1 cellular context compared by ENCODE assay signal in the genomic region with DNA sequence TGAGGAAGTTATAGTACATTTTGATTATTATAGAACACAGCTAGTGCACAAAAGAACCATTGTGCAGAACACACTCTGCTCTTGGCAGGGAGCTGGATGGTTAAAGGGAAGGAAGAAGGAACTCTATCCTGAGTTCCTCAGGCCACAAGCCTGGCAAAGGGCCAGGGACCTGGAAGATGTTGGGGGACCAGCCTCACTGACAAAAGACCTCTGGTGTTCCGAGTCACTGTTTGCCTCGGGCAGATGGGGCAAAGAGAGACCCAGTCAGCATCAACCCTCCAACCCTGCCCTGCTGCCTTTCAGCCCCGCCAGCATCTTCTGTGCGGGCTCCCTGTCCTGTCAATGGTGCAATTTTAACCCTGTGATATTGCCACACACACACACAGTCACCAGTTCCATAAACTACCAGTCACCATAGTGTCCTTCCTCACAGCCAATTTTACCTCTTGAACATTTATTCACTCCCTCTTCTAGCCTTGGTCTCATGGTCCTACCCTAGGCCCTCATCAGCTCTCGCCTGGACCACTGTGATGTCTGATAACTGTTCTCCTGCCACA.
TF ChIP-seq lines count a peak whose summit lies in the region.

No MANE protein-coding gene starts in this region.

TF ChIP-seq in GM23338, 12 proteins besides CTCF, POLR2A, EP300 and RAD21:
- no peak for TF ChIP-seq POLR2AphosphoS5 (IDR thresholded peaks at IDR 0.05; ENCODE audit: low read depth)
- no peak for TF ChIP-seq EZH2 (IDR thresholded peaks at IDR 0.05; ENCODE audit: low read depth, unreplicated experiment)
- TF ChIP-seq, protein P1, sequence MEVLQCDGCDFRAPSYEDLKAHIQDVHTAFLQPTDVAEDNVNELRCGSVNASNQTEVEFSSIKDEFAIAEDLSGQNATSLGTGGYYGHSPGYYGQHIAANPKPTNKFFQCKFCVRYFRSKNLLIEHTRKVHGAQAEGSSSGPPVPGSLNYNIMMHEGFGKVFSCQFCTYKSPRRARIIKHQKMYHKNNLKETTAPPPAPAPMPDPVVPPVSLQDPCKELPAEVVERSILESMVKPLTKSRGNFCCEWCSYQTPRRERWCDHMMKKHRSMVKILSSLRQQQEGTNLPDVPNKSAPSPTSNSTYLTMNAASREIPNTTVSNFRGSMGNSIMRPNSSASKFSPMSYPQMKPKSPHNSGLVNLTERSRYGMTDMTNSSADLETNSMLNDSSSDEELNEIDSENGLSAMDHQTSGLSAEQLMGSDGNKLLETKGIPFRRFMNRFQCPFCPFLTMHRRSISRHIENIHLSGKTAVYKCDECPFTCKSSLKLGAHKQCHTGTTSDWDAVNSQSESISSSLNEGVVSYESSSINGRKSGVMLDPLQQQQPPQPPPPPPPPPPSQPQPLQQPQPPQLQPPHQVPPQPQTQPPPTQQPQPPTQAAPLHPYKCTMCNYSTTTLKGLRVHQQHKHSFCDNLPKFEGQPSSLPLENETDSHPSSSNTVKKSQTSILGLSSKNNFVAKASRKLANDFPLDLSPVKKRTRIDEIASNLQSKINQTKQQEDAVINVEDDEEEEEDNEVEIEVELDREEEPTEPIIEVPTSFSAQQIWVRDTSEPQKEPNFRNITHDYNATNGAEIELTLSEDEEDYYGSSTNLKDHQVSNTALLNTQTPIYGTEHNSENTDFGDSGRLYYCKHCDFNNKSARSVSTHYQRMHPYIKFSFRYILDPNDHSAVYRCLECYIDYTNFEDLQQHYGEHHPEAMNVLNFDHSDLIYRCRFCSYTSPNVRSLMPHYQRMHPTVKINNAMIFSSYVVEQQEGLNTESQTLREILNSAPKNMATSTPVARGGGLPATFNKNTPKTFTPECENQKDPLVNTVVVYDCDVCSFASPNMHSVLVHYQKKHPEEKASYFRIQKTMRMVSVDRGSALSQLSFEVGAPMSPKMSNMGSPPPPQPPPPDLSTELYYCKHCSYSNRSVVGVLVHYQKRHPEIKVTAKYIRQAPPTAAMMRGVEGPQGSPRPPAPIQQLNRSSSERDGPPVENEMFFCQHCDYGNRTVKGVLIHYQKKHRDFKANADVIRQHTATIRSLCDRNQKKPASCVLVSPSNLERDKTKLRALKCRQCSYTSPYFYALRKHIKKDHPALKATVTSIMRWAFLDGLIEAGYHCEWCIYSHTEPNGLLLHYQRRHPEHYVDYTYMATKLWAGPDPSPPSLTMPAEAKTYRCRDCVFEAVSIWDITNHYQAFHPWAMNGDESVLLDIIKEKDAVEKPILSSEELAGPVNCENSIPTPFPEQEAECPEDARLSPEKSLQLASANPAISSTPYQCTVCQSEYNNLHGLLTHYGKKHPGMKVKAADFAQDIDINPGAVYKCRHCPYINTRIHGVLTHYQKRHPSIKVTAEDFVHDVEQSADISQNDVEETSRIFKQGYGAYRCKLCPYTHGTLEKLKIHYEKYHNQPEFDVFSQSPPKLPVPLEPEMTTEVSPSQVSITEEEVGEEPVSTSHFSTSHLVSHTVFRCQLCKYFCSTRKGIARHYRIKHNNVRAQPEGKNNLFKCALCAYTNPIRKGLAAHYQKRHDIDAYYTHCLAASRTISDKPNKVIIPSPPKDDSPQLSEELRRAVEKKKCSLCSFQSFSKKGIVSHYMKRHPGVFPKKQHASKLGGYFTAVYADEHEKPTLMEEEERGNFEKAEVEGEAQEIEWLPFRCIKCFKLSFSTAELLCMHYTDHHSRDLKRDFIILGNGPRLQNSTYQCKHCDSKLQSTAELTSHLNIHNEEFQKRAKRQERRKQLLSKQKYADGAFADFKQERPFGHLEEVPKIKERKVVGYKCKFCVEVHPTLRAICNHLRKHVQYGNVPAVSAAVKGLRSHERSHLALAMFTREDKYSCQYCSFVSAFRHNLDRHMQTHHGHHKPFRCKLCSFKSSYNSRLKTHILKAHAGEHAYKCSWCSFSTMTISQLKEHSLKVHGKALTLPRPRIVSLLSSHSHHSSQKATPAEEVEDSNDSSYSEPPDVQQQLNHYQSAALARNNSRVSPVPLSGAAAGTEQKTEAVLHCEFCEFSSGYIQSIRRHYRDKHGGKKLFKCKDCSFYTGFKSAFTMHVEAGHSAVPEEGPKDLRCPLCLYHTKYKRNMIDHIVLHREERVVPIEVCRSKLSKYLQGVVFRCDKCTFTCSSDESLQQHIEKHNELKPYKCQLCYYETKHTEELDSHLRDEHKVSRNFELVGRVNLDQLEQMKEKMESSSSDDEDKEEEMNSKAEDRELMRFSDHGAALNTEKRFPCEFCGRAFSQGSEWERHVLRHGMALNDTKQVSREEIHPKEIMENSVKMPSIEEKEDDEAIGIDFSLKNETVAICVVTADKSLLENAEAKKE (CRISPR knock-in tag; IDR thresholded peaks at IDR 0.05) = no peak
- no peak for TF ChIP-seq ZNF331 (CRISPR knock-in tag; IDR thresholded peaks at IDR 0.05; ENCODE audit: low read depth)
